ENCODE assay signal across 16 cellular contexts in genomic region chr13:97067342-97067895, GRCh38.
DNase-seq lines count a peak whose midpoint lies in the region; ATAC-seq and TF ChIP-seq lines count a peak whose summit lies in the region.
"Had no signal": no experiment of that assay in that cellular context is flagged by ENCODE, and none has a peak within 500 bp of the region (broad histone marks: within the 10 kb centered on the region; RNA-seq: fewer than 3 reads in every experiment).

No MANE protein-coding gene starts in this region.

- DNase-seq in IMR-90 = no peak
- DNase-seq in WERI-Rb-1 = no peak
- no peak for DNase-seq in kidney epithelial cell (ENCODE audit: low read depth)
- no peak for DNase-seq in GM19238 (ENCODE audit: insufficient read length, low spot score)
- DNase-seq in kidney glomerular epithelial cell (lab: John Stamatoyannopoulos, UW) = no peak
- DNase-seq in Peyer's patch = no peak
- DNase-seq in cardiac septum (ENCODE audit: low spot score) = no peak
- DNase-seq: activated CD8-positive, alpha-beta memory T cell treated with anti-CD3 and anti-CD28 coated beads, Interleukin-2, amount 50 U/mL, for 4 hours; activated gamma-delta T cell treated with Interleukin-2 at 50 U/mL for 16 hours; NK-92 treated with Interleukin-12 subunit alpha and Interleukin-12 subunit beta, amount 100 ng/mL, for 24 hours; T-helper 9 cell had no signal

- H4K8ac ChIP-seq in IMR-90 (ENCODE audit: low read depth in 2 of 2, low read length in 2 of 2) = no peak overlapping the region

- H3K4ac ChIP-seq in IMR-90 (ENCODE audit: low read depth, low read length) = no peak overlapping the region

- peak; percentile 12; the same call in 1 of the 2 replicates for TF ChIP-seq RAD21 in IMR-90 (IDR thresholded peaks at IDR 0.05; ENCODE audit: low read length)

- no peaks in the 10 kb centered on the region for H3K27me3 ChIP-seq in BLaER1 treated with 17β-estradiol and CSF1 and Interleukin-3, amounts not matched to agents 10 nM and 100 nM
- H3K27me3 ChIP-seq in IMR-90 (ENCODE audit: control insufficient read depth, insufficient read depth, low read length) = peaks cover 3% of the 10 kb centered on the region
- no peaks in the 10 kb centered on the region for H3K27me3 ChIP-seq in WERI-Rb-1 (ENCODE audit: insufficient read depth, low read depth, severe bottlenecking)
- no peaks in the 10 kb centered on the region for H3K27me3 ChIP-seq in kidney epithelial cell (ENCODE audit: control insufficient read depth, insufficient read depth, low read length)
- H3K27me3 ChIP-seq in Peyer's patch = no peaks in the 10 kb centered on the region

- intact Hi-C loops in IMR-90 (cut with micrococcal nuclease) = no loop called here
- intact Hi-C loops in cardiac septum (cut with DNase I) = no loop called here

- dilution Hi-C loops in IMR-90 (cut with HindIII; ENCODE audit: low sequenced_read_pairs, unreplicated experiment) = no loop called here

- no peak overlapping the region for H3K18ac ChIP-seq in IMR-90 (ENCODE audit: low read depth, low read length)

- no peaks in the 10 kb centered on the region for H3K79me1 ChIP-seq in IMR-90 (ENCODE audit: low read depth in 1 of 2, low read length in 2 of 2)

- H2BK5ac ChIP-seq in IMR-90 (ENCODE audit: low read depth, low read length, poor library complexity, severe bottlenecking) = no peak overlapping the region

- no peak overlapping the region for H3K4me3 ChIP-seq in BLaER1 treated with 17β-estradiol and CSF1 and Interleukin-3, amounts not matched to agents 10 nM and 100 nM
- H3K4me3 ChIP-seq in IMR-90 (ENCODE audit: insufficient read depth, low read depth, low read length) (no peak overlapping the region), WERI-Rb-1 (ENCODE audit: low read depth, low read length) (no peak overlapping the region), kidney epithelial cell (ENCODE audit: low read depth, low read length) (no peak overlapping the region), Peyer's patch (no peak overlapping the region)
- H3K4me3 ChIP-seq: K562, SJSA1, smooth muscle cell had no signal

- no TSS peak for BruUV-seq in IMR-90 (replicated peaks; lab: Mats Ljungman, UMichigan)

- no peak overlapping the region for H2AK9ac ChIP-seq in IMR-90 (replicated peaks; ENCODE audit: low read depth, low read length, poor library complexity)

- no peak overlapping the region for H2AK5ac ChIP-seq in IMR-90 (ENCODE audit: low read depth, low read length)

- H3K9me1 ChIP-seq in IMR-90 (ENCODE audit: insufficient read depth, low read length) = no peaks in the 10 kb centered on the region

- no peak overlapping the region for H4K5ac ChIP-seq in IMR-90 (ENCODE audit: low read depth, low read length)

- peak overlapping the region in 9 of 11 experiments; percentile 9 to 51 (median 27); a peak in 10 of 22 replicates for H3K4me2 ChIP-seq in BLaER1 treated with 17β-estradiol and CSF1 and Interleukin-3, amounts not matched to agents 10 nM and 100 nM
- H3K4me2 ChIP-seq in IMR-90 (ENCODE audit: low read depth, low read length) = no peak overlapping the region
- H3K4me2 ChIP-seq: smooth muscle cell had no signal

- ATAC-seq in IMR-90 (ENCODE audit: low read depth) = no peak
- ATAC-seq: K562, left lobe of liver had no signal

- H4K20me1 ChIP-seq in BLaER1 treated with 17β-estradiol and CSF1 and Interleukin-3, amounts not matched to agents 10 nM and 100 nM = no peaks in the 10 kb centered on the region
- H4K20me1 ChIP-seq in IMR-90 (ENCODE audit: insufficient read depth, low read length) = no peaks in the 10 kb centered on the region

- H3K9ac ChIP-seq in BLaER1 treated with 17β-estradiol and CSF1 and Interleukin-3, amounts not matched to agents 10 nM and 100 nM = no peak overlapping the region
- H3K9ac ChIP-seq in IMR-90 (ENCODE audit: low read depth, low read length) = no peak overlapping the region

- no peak overlapping the region for H2BK20ac ChIP-seq in IMR-90 (ENCODE audit: low read depth, low read length)

- 95% methylated on average over 6 of the region's 8 CpGs; no CpG with 5 or more reads in 1 of the 2 experiments for WGBS in IMR-90 (ENCODE audit: extremely low coverage in 2 of 2, insufficient read length in 1 of 2), 2 experiments

- H2AFZ ChIP-seq in IMR-90 (replicated peaks; ENCODE audit: low read length, poor library complexity) = no peak overlapping the region

- H3K23ac ChIP-seq in IMR-90 (ENCODE audit: low read depth, low read length) = no peak overlapping the region

- H2BK15ac ChIP-seq in IMR-90 (ENCODE audit: low read depth, low read length) = no peak overlapping the region

- CTCF ChIA-PET in IMR-90 (lab: Yijun Ruan, JAX) = no interaction called here

- 0 out of 2 replicates have a peak, but pooled peaks have one; percentile 14 for TF ChIP-seq CTCF in IMR-90 (conservative IDR thresholded peaks at IDR 0.05; ENCODE audit: low read depth, low read length)
- TF ChIP-seq CTCF in WERI-Rb-1 (IDR thresholded peaks at IDR 0.05; ENCODE audit: low read depth, low read length) = 0 out of 2 replicates have a peak, but pooled peaks have one; percentile 11
- peak; percentile 2 for TF ChIP-seq CTCF in kidney epithelial cell (IDR thresholded peaks at IDR 0.05; ENCODE audit: insufficient read depth, low read length, poor library complexity, severe bottlenecking)
- no peak for TF ChIP-seq CTCF in Peyer's patch (IDR thresholded peaks at IDR 0.05)

- no peak overlapping the region for H4K91ac ChIP-seq in IMR-90 (ENCODE audit: insufficient read depth, low read depth, low read length)

- no peaks in the 10 kb centered on the region for H3K36me3 ChIP-seq in BLaER1 treated with 17β-estradiol and CSF1 and Interleukin-3, amounts not matched to agents 10 nM and 100 nM
- H3K36me3 ChIP-seq in IMR-90 (ENCODE audit: control insufficient read depth, insufficient read depth, low read length) (no peaks in the 10 kb centered on the region), WERI-Rb-1 (no peaks in the 10 kb centered on the region), kidney epithelial cell (ENCODE audit: control insufficient read depth, insufficient read depth, low read length) (no peaks in the 10 kb centered on the region), Peyer's patch (no peaks in the 10 kb centered on the region)
- H3K36me3 ChIP-seq: SJSA1 had no signal

- H3K27ac ChIP-seq in BLaER1 treated with 17β-estradiol and CSF1 and Interleukin-3, amounts not matched to agents 10 nM and 100 nM = no peak overlapping the region
- no peak overlapping the region for H3K27ac ChIP-seq in IMR-90 (ENCODE audit: insufficient read depth, low read length)
- H3K27ac ChIP-seq in WERI-Rb-1 = no peak overlapping the region
- H3K27ac ChIP-seq in Peyer's patch = no peak overlapping the region
- H3K27ac ChIP-seq: SJSA1 had no signal

- TF ChIP-seq POLR2A in IMR-90 (IDR thresholded peaks at IDR 0.05; ENCODE audit: low read depth, low read length) (no peak), Peyer's patch (IDR thresholded peaks at IDR 0.05) (no peak)

- no peak overlapping the region for H3K56ac ChIP-seq in IMR-90 (ENCODE audit: extremely low read depth, insufficient read depth, low read length)

- no peak overlapping the region for H3K14ac ChIP-seq in IMR-90 (replicated peaks; ENCODE audit: low read depth, low read length)

- POLR2A ChIA-PET in IMR-90 (lab: Charles Lee; ENCODE audit: unreplicated experiment) = no interaction called here

- in situ Hi-C loops in IMR-90 (cut with MboI; ENCODE audit: low sequenced_read_pairs) = no loop called here

- no peaks in the 10 kb centered on the region for H3K9me3 ChIP-seq in BLaER1 treated with 17β-estradiol and CSF1 and Interleukin-3, amounts not matched to agents 10 nM and 100 nM (replicated peaks in 1 of 11)
- H3K9me3 ChIP-seq in IMR-90 (ENCODE audit: control insufficient read depth, insufficient read depth, low read length) (no peaks in the 10 kb centered on the region), WERI-Rb-1 (ENCODE audit: severe bottlenecking) (no peaks in the 10 kb centered on the region), Peyer's patch (no peaks in the 10 kb centered on the region)
- H3K9me3 ChIP-seq: SJSA1 had no signal

- no peak overlapping the region for H2BK120ac ChIP-seq in IMR-90 (ENCODE audit: low read depth, low read length)

- H3K4me1 ChIP-seq in BLaER1 treated with 17β-estradiol and CSF1 and Interleukin-3, amounts not matched to agents 10 nM and 100 nM = peaks cover 0 to 9% (median 8%) of the 10 kb centered on the region in 10 experiments; a peak in 10 of 20 replicates
- no peaks in the 10 kb centered on the region; the same call in 1 of the 2 replicates for H3K4me1 ChIP-seq in IMR-90 (ENCODE audit: control insufficient read depth, insufficient read depth, low read length)
- H3K4me1 ChIP-seq in Peyer's patch = no peaks in the 10 kb centered on the region
- H3K4me1 ChIP-seq: SJSA1 had no signal

TF ChIP-seq in IMR-90, 13 proteins besides CTCF, POLR2A, EP300 and RAD21 (continues in another document):
- TF ChIP-seq MAFK (IDR thresholded peaks at IDR 0.05; ENCODE audit: low read depth, low read length) = no peak
- TF ChIP-seq RCOR1 (IDR thresholded peaks at IDR 0.05; ENCODE audit: insufficient replicate concordance, low read length) = no peak
- TF ChIP-seq CEBPB (IDR thresholded peaks at IDR 0.05; ENCODE audit: low read depth, low read length) = no peak
- TF ChIP-seq MAZ (IDR thresholded peaks at IDR 0.05; ENCODE audit: borderline replicate concordance, low read depth, low read length) = no peak
- TF ChIP-seq MXI1 (IDR thresholded peaks at IDR 0.05; ENCODE audit: borderline replicate concordance, low read depth, low read length) = no peak
- TF ChIP-seq FOS (IDR thresholded peaks at IDR 0.05; ENCODE audit: low read depth, low read length) = no peak
- TF ChIP-seq, protein P1, sequence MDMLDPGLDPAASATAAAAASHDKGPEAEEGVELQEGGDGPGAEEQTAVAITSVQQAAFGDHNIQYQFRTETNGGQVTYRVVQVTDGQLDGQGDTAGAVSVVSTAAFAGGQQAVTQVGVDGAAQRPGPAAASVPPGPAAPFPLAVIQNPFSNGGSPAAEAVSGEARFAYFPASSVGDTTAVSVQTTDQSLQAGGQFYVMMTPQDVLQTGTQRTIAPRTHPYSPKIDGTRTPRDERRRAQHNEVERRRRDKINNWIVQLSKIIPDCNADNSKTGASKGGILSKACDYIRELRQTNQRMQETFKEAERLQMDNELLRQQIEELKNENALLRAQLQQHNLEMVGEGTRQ (IDR thresholded peaks at IDR 0.05; ENCODE audit: low read depth, low read length) = no peak
- no peak for TF ChIP-seq BHLHE40 (IDR thresholded peaks at IDR 0.05; ENCODE audit: low read depth, low read length)
- no peak for TF ChIP-seq SMC3 (IDR thresholded peaks at IDR 0.05; ENCODE audit: low read depth, low read length)
- TF ChIP-seq, protein P2, sequence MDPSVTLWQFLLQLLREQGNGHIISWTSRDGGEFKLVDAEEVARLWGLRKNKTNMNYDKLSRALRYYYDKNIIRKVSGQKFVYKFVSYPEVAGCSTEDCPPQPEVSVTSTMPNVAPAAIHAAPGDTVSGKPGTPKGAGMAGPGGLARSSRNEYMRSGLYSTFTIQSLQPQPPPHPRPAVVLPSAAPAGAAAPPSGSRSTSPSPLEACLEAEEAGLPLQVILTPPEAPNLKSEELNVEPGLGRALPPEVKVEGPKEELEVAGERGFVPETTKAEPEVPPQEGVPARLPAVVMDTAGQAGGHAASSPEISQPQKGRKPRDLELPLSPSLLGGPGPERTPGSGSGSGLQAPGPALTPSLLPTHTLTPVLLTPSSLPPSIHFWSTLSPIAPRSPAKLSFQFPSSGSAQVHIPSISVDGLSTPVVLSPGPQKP (IDR thresholded peaks at IDR 0.05; ENCODE audit: borderline replicate concordance, low read depth, low read length) = no peak

Comparison
In these comparisons a context has a peak if more than half of its experiments do, and no peak if none do; other contexts are left out.
1. CTCF ChIP-seq: peak in IMR-90 (single experiment), WERI-Rb-1 (single experiment) and kidney epithelial cell (single experiment); none in Peyer's patch (0 of 6).